8 cellular contexts compared by ENCODE assay signal in the genomic region with DNA sequence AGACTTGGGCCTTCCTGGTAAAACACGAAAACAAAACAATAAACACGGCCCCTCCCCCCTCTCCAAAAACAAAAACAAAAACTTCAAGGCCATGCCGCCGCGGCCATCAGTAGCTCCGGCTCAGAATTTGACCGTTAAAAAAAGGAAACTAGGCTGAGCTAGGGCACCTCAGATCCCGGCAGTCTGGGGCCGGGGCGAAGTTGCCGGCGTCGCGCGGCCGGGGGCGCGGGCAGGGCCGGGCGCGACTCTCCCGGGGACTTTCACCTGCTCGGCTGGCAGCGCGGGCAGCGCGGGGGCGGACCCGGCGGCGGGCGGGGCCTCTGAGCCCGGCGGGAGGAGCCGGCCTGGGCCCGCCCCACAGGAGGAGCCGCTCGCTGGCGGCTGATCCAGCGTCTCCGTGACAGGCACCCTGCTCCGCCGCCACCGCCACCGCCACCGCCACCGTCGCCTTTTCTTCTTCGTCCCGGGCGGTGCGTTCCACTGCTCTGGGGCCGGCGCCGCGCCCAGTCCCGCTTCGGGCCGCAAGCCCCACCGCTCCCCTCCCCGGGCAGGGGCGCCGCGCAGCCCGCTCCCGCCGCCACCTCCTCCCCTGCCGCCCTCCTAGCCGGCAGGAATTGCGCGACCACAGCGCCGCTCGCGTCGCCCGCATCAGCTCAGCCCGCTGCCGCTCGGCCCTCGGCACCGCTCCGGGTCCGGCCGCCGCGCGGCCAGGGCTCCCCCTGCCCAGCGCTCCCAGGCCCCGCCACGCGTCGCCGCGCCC. TPM values are rescaled to one million over a fixed set of nuclear protein-coding genes. Genes with fewer than 3 reads are reported as not detected.
DNase-seq lines count a peak whose midpoint lies in the region; ATAC-seq, FAIRE-seq and TF ChIP-seq lines count a peak whose summit lies in the region.

A gene (plus strand): TSS at position 358 of the 760 bp plus-strand sequence. CDS start 487 bp downstream, outside the sequence.

- no peak for TF ChIP-seq CTCF in astrocyte (IDR thresholded peaks at IDR 0.05; ENCODE audit: insufficient read depth, low read depth, low read length)

- H3K9me3 ChIP-seq in astrocyte (ENCODE audit: insufficient read depth, low read depth, low read length): peaks cover 1% of the 10 kb centered on the region
- peaks cover 2% of the 10 kb centered on the region for H3K9me3 ChIP-seq in iPS-15b (ENCODE audit: control insufficient read depth, insufficient read depth, low read length)

- H3K4me3 ChIP-seq in astrocyte (ENCODE audit: insufficient read depth, low read depth, low read length): peak within 1 kb of the TSS; percentile 65
- peak within 1 kb of the TSS; percentile 75 for H3K4me3 ChIP-seq in iPS-15b (ENCODE audit: low read depth, low read length)
- peak within 1 kb of the TSS; percentile 55 for H3K4me3 ChIP-seq in skeletal muscle cell (ENCODE audit: low read depth, low read length)

- ATAC-seq in HG02642 (IDR thresholded peaks at IDR 0.05; ENCODE audit: poor library complexity, unreplicated experiment): peak; percentile 99

- peak within 1 kb of the TSS; percentile 78 for H2AFZ ChIP-seq in astrocyte (ENCODE audit: low read depth, low read length)

- peak within 1 kb of the TSS; percentile 96 for H3K4me2 ChIP-seq in astrocyte (ENCODE audit: low read length)

- H3K27ac ChIP-seq in astrocyte (ENCODE audit: low read depth, low read length): no peak within 1 kb of the TSS

- H3K9ac ChIP-seq in astrocyte (ENCODE audit: low read length) (peak within 1 kb of the TSS; percentile 70), iPS-15b (ENCODE audit: low read depth, low read length) (peak within 1 kb of the TSS; percentile 40)

- H4K20me1 ChIP-seq in astrocyte (ENCODE audit: insufficient read depth, low read length): peaks cover 11% of the 10 kb centered on the region

- H3K27ac Mint-ChIP-seq in astrocyte (ENCODE audit: unreplicated experiment): no peak within 1 kb of the TSS

- H3K27me3 ChIP-seq in astrocyte (ENCODE audit: insufficient read depth, low read length) (peaks cover 23% of the 10 kb centered on the region), iPS-15b (ENCODE audit: control insufficient read depth, insufficient read depth, low read length) (no peaks in the 10 kb centered on the region)

- peak; percentile 87 for DNase-seq in GM12891 (ENCODE audit: insufficient read length, low spot score)
- peak; percentile 84 for DNase-seq in NCI-H1105 (lab: John Stamatoyannopoulos, UW)
- peak; percentile 59 for DNase-seq in T-helper 9 cell
- DNase-seq in astrocyte (ENCODE audit: low read depth): no peak
- DNase-seq in skeletal muscle cell (ENCODE audit: low read depth): no peak
- no peak for DNase-seq in KG1 (lab: John Stamatoyannopoulos, UW)

- no peaks in the 10 kb centered on the region for H3K9me3 Mint-ChIP-seq in astrocyte (ENCODE audit: unreplicated experiment)

- peaks cover 25% of the 10 kb centered on the region for H3K27me3 Mint-ChIP-seq in astrocyte (ENCODE audit: low read depth, unreplicated experiment)

- H3K36me3 ChIP-seq in astrocyte (ENCODE audit: insufficient read depth, low read length): no peaks in the 10 kb centered on the region
- no peaks in the 10 kb centered on the region for H3K36me3 ChIP-seq in iPS-15b (ENCODE audit: control insufficient read depth, insufficient read depth, low read length)

- H3K4me1 Mint-ChIP-seq in astrocyte (ENCODE audit: low read depth, unreplicated experiment): no peaks in the 10 kb centered on the region

- H3K79me2 ChIP-seq in astrocyte (ENCODE audit: insufficient read depth, low read length): no peaks in the 10 kb centered on the region

- peaks cover under 1% of the 10 kb centered on the region for H3K36me3 Mint-ChIP-seq in astrocyte (ENCODE audit: low read depth, unreplicated experiment)

- no peak for TF ChIP-seq POLR2A in GM12891 (IDR thresholded peaks at IDR 0.05; ENCODE audit: low read depth, low read length)

- H3K4me1 ChIP-seq in astrocyte (ENCODE audit: insufficient read depth, low read length) (peaks cover 13% of the 10 kb centered on the region), iPS-15b (ENCODE audit: control insufficient read depth, insufficient read depth, low read length) (peaks cover 20% of the 10 kb centered on the region)

- peak; percentile 58 for FAIRE-seq in GM12891 (lab: Jason Lieb, UNC)
- FAIRE-seq in astrocyte (lab: Jason Lieb, UNC): no peak

- peak within 1 kb of the TSS; percentile 84 for H3K4me3 Mint-ChIP-seq in astrocyte (ENCODE audit: unreplicated experiment)

TF ChIP-seq in GM12891, 5 proteins besides CTCF, POLR2A, EP300 and RAD21:
- TF ChIP-seq SPI1 (IDR thresholded peaks at IDR 0.05; ENCODE audit: low read depth, low read length) (no peak), POLR2AphosphoS5 (IDR thresholded peaks at IDR 0.05; ENCODE audit: low read depth, low read length) (no peak), PAX5 (IDR thresholded peaks at IDR 0.05; ENCODE audit: insufficient read depth, low read length, severe bottlenecking) (no peak), POU2F2 (IDR thresholded peaks at IDR 0.05; ENCODE audit: low read depth, low read length) (no peak), TAF1 (IDR thresholded peaks at IDR 0.05; ENCODE audit: low read depth, low read length) (no peak)

RNA-seq across cellular contexts. Expression of the gene that starts here (rescaled TPM):
- polyA plus RNA-seq in GM12891 (2012; ENCODE audit: low read depth, missing spikeins): not detected
- 0.94 and 1.2 TPM in 2 replicates for total RNA-seq in astrocyte

Comparison
In these comparisons a context has a peak if more than half of its experiments do, and no peak if none do; other contexts are left out.
1. DNase-seq: peak in GM12891 (single experiment), NCI-H1105 (single experiment) and T-helper 9 cell (single experiment); none in astrocyte (single experiment), skeletal muscle cell (single experiment) and KG1 (single experiment).
2. Peak in every context shown above with its lines, with median percentiles within 50 percentile points of each other: H3K4me3 ChIP-seq.